1 cellular context compared by ENCODE assay signal in the genomic region with DNA sequence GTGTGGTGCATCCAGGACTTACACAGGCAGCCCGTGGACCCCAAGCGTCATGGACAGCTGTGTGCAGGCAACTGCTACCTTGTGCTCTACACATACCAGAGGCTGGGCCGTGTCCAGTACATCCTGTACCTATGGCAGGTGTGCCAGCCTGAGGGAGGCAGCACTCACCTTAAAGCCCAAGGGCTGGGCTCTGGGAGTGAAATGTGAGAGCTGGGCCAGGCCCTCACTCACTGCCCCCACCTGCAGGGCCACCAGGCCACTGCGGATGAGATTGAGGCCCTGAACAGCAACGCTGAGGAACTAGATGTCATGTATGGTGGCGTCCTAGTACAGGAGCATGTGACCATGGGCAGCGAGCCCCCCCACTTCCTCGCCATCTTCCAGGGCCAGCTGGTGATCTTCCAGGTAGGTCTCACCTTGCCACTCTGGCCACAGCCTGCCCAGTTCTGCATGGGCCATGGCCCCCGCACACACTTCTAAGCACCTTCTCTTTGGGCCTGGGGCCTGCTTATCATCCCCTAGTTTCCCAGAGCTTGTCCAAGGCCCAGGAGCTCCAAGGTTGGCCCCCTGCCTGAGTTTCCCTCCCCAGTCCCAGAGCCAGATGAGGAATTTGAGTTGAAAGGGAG.
TF ChIP-seq lines count a peak whose summit lies in the region.

No MANE protein-coding gene starts in this region.

TF ChIP-seq in HepG2, 621 proteins besides CTCF, POLR2A, EP300 and RAD21 (continued from another document):
- TF ChIP-seq SKIL (CRISPR knock-in tag; IDR thresholded peaks at IDR 0.05; ENCODE audit: borderline replicate concordance) (no peak), ZMAT3 (CRISPR knock-in tag; conservative IDR thresholded peaks at IDR 0.05) (no peak), WIZ (CRISPR knock-in tag; IDR thresholded peaks at IDR 0.05) (no peak), ZFY (CRISPR knock-in tag; IDR thresholded peaks at IDR 0.05) (peak; percentile 42; the same call in 1 of the 2 replicates), GATAD2A (CRISPR knock-in tag; IDR thresholded peaks at IDR 0.05) (no peak), HOXA9 (CRISPR knock-in tag; IDR thresholded peaks at IDR 0.05; ENCODE audit: borderline replicate concordance) (no peak), SIN3A (IDR thresholded peaks at IDR 0.05; ENCODE audit: borderline replicate concordance, low read depth, low read length) (no peak), HNRNPH1 (optimal IDR thresholded peaks at IDR 0.05; ENCODE audit: low read depth, low read length) (no peak), STAG1 (CRISPR knock-in tag; IDR thresholded peaks at IDR 0.05) (peak; percentile 55), KMT2A (CRISPR knock-in tag; IDR thresholded peaks at IDR 0.05) (no peak), ATRX (CRISPR knock-in tag; IDR thresholded peaks at IDR 0.05; ENCODE audit: borderline replicate concordance) (no peak), CEBPB (IDR thresholded peaks at IDR 0.05; ENCODE audit: borderline replicate concordance, low read depth, low read length) (no peak), ZSCAN21 (CRISPR knock-in tag; IDR thresholded peaks at IDR 0.05; ENCODE audit: borderline replicate concordance) (0 out of 2 replicates have a peak, but pooled peaks have one; percentile 25), ZNF740 (CRISPR knock-in tag; IDR thresholded peaks at IDR 0.05) (0 out of 2 replicates have a peak, but pooled peaks have one; percentile 44), KLF12 (CRISPR knock-in tag; IDR thresholded peaks at IDR 0.05; ENCODE audit: borderline replicate concordance) (no peak), XRCC5 (optimal IDR thresholded peaks at IDR 0.05; ENCODE audit: low read length) (no peak), MTF1 (CRISPR knock-in tag; IDR thresholded peaks at IDR 0.05) (no peak), POLR2AphosphoS2 (IDR thresholded peaks at IDR 0.05; ENCODE audit: low read depth, low read length) (no peak), SRSF9 (IDR thresholded peaks at IDR 0.05; ENCODE audit: borderline replicate concordance, insufficient read depth, low read depth, low read length, poor library complexity, severe bottlenecking) (no peak), TFAP4 (IDR thresholded peaks at IDR 0.05; ENCODE audit: borderline replicate concordance, low read depth) (no peak), NR2C2 (CRISPR knock-in tag; IDR thresholded peaks at IDR 0.05; ENCODE audit: borderline replicate concordance) (no peak), CBX5 (CRISPR knock-in tag; IDR thresholded peaks at IDR 0.05; ENCODE audit: borderline replicate concordance) (peak; percentile 10; the same call in 1 of the 2 replicates)
- TF ChIP-seq, protein P1, sequence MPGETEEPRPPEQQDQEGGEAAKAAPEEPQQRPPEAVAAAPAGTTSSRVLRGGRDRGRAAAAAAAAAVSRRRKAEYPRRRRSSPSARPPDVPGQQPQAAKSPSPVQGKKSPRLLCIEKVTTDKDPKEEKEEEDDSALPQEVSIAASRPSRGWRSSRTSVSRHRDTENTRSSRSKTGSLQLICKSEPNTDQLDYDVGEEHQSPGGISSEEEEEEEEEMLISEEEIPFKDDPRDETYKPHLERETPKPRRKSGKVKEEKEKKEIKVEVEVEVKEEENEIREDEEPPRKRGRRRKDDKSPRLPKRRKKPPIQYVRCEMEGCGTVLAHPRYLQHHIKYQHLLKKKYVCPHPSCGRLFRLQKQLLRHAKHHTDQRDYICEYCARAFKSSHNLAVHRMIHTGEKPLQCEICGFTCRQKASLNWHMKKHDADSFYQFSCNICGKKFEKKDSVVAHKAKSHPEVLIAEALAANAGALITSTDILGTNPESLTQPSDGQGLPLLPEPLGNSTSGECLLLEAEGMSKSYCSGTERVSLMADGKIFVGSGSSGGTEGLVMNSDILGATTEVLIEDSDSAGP (CRISPR knock-in tag; IDR thresholded peaks at IDR 0.05; ENCODE audit: borderline replicate concordance): 0 out of 2 replicates have a peak, but pooled peaks have one; percentile 26
- TF ChIP-seq, protein P2, sequence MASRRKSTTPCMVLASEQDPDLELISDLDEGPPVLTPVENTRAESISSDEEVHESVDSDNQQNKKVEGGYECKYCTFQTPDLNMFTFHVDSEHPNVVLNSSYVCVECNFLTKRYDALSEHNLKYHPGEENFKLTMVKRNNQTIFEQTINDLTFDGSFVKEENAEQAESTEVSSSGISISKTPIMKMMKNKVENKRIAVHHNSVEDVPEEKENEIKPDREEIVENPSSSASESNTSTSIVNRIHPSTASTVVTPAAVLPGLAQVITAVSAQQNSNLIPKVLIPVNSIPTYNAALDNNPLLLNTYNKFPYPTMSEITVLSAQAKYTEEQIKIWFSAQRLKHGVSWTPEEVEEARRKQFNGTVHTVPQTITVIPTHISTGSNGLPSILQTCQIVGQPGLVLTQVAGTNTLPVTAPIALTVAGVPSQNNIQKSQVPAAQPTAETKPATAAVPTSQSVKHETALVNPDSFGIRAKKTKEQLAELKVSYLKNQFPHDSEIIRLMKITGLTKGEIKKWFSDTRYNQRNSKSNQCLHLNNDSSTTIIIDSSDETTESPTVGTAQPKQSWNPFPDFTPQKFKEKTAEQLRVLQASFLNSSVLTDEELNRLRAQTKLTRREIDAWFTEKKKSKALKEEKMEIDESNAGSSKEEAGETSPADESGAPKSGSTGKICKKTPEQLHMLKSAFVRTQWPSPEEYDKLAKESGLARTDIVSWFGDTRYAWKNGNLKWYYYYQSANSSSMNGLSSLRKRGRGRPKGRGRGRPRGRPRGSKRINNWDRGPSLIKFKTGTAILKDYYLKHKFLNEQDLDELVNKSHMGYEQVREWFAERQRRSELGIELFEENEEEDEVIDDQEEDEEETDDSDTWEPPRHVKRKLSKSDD (CRISPR knock-in tag; IDR thresholded peaks at IDR 0.05; ENCODE audit: low read depth): no peak
- TF ChIP-seq, protein P3, sequence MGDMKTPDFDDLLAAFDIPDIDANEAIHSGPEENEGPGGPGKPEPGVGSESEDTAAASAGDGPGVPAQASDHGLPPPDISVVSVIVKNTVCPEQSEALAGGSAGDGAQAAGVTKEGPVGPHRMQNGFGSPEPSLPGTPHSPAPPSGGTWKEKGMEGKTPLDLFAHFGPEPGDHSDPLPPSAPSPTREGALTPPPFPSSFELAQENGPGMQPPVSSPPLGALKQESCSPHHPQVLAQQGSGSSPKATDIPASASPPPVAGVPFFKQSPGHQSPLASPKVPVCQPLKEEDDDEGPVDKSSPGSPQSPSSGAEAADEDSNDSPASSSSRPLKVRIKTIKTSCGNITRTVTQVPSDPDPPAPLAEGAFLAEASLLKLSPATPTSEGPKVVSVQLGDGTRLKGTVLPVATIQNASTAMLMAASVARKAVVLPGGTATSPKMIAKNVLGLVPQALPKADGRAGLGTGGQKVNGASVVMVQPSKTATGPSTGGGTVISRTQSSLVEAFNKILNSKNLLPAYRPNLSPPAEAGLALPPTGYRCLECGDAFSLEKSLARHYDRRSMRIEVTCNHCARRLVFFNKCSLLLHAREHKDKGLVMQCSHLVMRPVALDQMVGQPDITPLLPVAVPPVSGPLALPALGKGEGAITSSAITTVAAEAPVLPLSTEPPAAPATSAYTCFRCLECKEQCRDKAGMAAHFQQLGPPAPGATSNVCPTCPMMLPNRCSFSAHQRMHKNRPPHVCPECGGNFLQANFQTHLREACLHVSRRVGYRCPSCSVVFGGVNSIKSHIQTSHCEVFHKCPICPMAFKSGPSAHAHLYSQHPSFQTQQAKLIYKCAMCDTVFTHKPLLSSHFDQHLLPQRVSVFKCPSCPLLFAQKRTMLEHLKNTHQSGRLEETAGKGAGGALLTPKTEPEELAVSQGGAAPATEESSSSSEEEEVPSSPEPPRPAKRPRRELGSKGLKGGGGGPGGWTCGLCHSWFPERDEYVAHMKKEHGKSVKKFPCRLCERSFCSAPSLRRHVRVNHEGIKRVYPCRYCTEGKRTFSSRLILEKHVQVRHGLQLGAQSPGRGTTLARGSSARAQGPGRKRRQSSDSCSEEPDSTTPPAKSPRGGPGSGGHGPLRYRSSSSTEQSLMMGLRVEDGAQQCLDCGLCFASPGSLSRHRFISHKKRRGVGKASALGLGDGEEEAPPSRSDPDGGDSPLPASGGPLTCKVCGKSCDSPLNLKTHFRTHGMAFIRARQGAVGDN (CRISPR knock-in tag; IDR thresholded peaks at IDR 0.05): peak; percentile 47
- TF ChIP-seq, protein P4, sequence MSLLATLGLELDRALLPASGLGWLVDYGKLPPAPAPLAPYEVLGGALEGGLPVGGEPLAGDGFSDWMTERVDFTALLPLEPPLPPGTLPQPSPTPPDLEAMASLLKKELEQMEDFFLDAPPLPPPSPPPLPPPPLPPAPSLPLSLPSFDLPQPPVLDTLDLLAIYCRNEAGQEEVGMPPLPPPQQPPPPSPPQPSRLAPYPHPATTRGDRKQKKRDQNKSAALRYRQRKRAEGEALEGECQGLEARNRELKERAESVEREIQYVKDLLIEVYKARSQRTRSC (CRISPR knock-in tag; IDR thresholded peaks at IDR 0.05; ENCODE audit: low read depth): no peak
- TF ChIP-seq, protein P5, sequence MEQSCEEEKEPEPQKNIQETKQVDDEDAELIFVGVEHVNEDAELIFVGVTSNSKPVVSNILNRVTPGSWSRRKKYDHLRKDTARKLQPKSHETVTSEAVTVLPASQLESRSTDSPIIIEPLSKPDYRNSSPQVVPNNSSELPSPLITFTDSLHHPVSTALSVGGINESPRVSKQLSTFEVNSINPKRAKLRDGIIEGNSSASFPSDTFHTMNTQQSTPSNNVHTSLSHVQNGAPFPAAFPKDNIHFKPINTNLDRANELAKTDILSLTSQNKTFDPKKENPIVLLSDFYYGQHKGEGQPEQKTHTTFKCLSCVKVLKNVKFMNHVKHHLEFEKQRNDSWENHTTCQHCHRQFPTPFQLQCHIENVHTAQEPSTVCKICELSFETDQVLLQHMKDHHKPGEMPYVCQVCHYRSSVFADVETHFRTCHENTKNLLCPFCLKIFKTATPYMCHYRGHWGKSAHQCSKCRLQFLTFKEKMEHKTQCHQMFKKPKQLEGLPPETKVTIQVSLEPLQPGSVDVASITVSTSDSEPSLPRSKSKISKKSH (CRISPR knock-in tag; IDR thresholded peaks at IDR 0.05; ENCODE audit: borderline replicate concordance): 0 out of 2 replicates have a peak, but pooled peaks have one; percentile 25
